ENCODE assay signal across 22 cellular contexts in the genomic region with DNA sequence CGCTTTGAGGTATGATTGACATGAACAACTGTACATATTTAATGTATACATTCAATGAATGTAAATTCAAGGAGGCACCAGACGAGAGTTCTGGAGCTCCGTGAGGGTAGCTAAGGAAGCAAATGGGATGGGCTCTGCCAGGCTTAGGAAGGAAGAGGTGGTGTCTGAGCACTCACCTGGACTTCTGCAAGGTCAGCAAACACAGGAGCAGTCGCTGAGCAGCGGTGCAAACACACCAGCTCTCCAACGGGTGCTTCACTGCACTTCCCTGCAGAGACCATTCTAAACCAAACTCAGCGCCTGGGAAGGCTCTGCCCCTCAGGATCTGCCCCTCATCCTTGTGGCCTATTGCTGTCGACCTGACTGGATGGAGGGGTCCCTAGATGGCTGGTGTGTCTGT.
"Had no signal": no experiment of that assay in that cellular context is flagged by ENCODE, and none has a peak within 500 bp of the region (broad histone marks: within the 10 kb centered on the region; RNA-seq: fewer than 3 reads in every experiment).

No MANE protein-coding gene starts in this region.

- H3K4me3 ChIP-seq: ascending aorta, colonic mucosa, left lung, neural progenitor cell, pancreas, right lobe of liver, smooth muscle cell, stomach, upper lobe of left lung had no signal

- H3K27ac ChIP-seq: ascending aorta, colonic mucosa, left lung, neural progenitor cell, pancreas, right lobe of liver, stomach, upper lobe of left lung had no signal

- FAIRE-seq: frontal cortex, pancreas had no signal

- H2AFZ ChIP-seq: neural progenitor cell had no signal

- H3K4me1 ChIP-seq: ascending aorta, colonic mucosa, pancreas, right lobe of liver, stomach, upper lobe of left lung had no signal

- H3K27me3 ChIP-seq: ascending aorta, colonic mucosa, neural progenitor cell, pancreas, right lobe of liver, upper lobe of left lung had no signal

- H3K4me2 ChIP-seq: smooth muscle cell had no signal

- DNase-seq: activated CD4-positive, alpha-beta T cell treated with anti-CD3 and anti-CD28 coated beads, Interleukin-2, amount 50 U/mL, for 4 hours; activated effector memory CD4-positive, alpha-beta T cell treated with anti-CD3 and anti-CD28 coated beads, Interleukin-2, amount 50 U/mL, for 16 hours; activated naive CD4-positive, alpha-beta T cell treated with anti-CD3 and anti-CD28 coated beads, Interleukin-2, amount 50 U/mL, for 16 hours; activated T-cell treated with anti-CD3 and anti-CD28 coated beads, Interleukin-2, amount 50 U/mL, for 72 hours; colonic mucosa; erythroblast; head of caudate nucleus; left lung; mammary epithelial cell; pancreas; stimulated activated CD4-positive, alpha-beta T cell treated with anti-CD3 and anti-CD28 coated beads, Interleukin-4, amount 100 ng/mL, for 1 hour; stomach; T-helper 1 cell; T-helper 9 cell; upper lobe of left lung had no signal

- ATAC-seq: activated CD4-positive, CD25-positive, alpha-beta regulatory T cell treated with anti-CD3 and anti-CD28 coated beads, Interleukin-2, amount 50 U/mL, for 24 hours; activated T-cell treated with anti-CD3 and anti-CD28 coated beads, Interleukin-2, amount 50 U/mL, for 72 hours; left lung; pancreas; right lobe of liver; stimulated activated effector memory CD8-positive, alpha-beta T cell treated with anti-CD3 and anti-CD28 coated beads, Interleukin-12 subunit alpha, Interleukin-12 subunit beta, amount 100 ng/mL, for 72 hours had no signal

- H3K9me3 ChIP-seq: ascending aorta, colonic mucosa, left lung, pancreas, right lobe of liver, upper lobe of left lung had no signal

- H3K9ac ChIP-seq: neural progenitor cell had no signal

- H3K36me3 ChIP-seq: ascending aorta, colonic mucosa, left lung, neural progenitor cell, pancreas, right lobe of liver, stomach, upper lobe of left lung had no signal
